ENCODE assay signal across 10 cellular contexts in the genomic region with DNA sequence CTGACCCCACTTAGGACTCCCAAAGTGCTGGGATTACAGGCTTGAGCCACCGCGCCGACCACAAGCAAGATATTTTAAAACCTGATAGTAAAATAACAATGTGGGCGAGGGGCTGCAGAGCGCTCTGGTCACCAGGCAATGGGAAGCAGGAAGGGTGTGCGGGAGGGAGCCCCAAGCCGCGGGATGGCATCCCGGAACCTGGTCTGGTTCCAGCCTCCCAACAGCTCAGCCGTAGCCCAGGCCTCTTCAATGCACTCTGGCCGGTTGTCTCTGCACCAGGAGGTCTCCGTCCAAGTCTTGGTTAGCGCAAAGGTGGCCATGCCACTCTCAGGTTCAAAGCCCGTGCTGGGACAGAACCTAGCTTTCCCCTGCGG. TPM values are rescaled to one million over a fixed set of nuclear protein-coding genes. Genes with fewer than 3 reads are reported as not detected.
DNase-seq lines count a peak whose midpoint lies in the region; ATAC-seq and TF ChIP-seq lines count a peak whose summit lies in the region.
"Had no signal": no experiment of that assay in that cellular context is flagged by ENCODE, and none has a peak within 500 bp of the region (broad histone marks: within the 10 kb centered on the region; RNA-seq: fewer than 3 reads in every experiment).

No MANE protein-coding gene starts in this region.

- H3K36me3 ChIP-seq in H7 (replicated peaks; ENCODE audit: control insufficient read depth, insufficient read depth, low read length): peaks cover 1% of the 10 kb centered on the region
- H3K36me3 ChIP-seq: neutrophil had no signal

- no peak for TF ChIP-seq POLR2A in erythroblast (IDR thresholded peaks at IDR 0.05; ENCODE audit: low read length)

- ATAC-seq in activated B cell treated with CpG ODN at 0.5 μM for 24 hours (ENCODE audit: low read depth) (no peak), right cardiac atrium (no peak), HG03139 (IDR thresholded peaks at IDR 0.05; ENCODE audit: unreplicated experiment) (no peak)
- ATAC-seq in stimulated activated naive B cell treated with anti-CD40 and anti-IgM and Interleukin-4, amounts not matched to agents 10 μg/mL and 1 μg/mL and 100 μg/mL, for 72 hours (replicated peaks): no peak

- H3K27me3 ChIP-seq in H7 (ENCODE audit: control insufficient read depth, insufficient read depth, low read length): peaks cover 13% of the 10 kb centered on the region
- H3K27me3 ChIP-seq in right cardiac atrium (ENCODE audit: control insufficient read depth, insufficient read depth): no peaks in the 10 kb centered on the region

- peak overlapping the region; percentile 35 for H3K27ac Mint-ChIP-seq in activated B cell treated with CpG ODN at 0.5 μM for 24 hours
- H3K27ac Mint-ChIP-seq in stimulated activated naive B cell treated with anti-CD40 and anti-IgM and Interleukin-4, amounts not matched to agents 10 μg/mL and 1 μg/mL and 100 μg/mL, for 72 hours: no peak overlapping the region

- DNase-seq in H7: peak; percentile 59
- DNase-seq in activated B cell treated with CpG ODN at 0.5 μM for 24 hours: no peak
- DNase-seq in right cardiac atrium: no peak
- no peak for DNase-seq in stimulated activated naive B cell treated with anti-CD40 and anti-IgM and Interleukin-4, amounts not matched to agents 10 μg/mL and 1 μg/mL and 100 μg/mL, for 72 hours
- DNase-seq in NCI-H510A treated with DMSO at 0.1 percent for 48 hours (lab: John Stamatoyannopoulos, UW): no peak
- no peak for DNase-seq in erythroblast (lab: John Stamatoyannopoulos, UW)
- no peak for DNase-seq in NCI-H524 (lab: John Stamatoyannopoulos, UW)

- CTCF ChIA-PET in activated B cell treated with CpG ODN at 0.5 μM for 24 hours (lab: Charles Lee): interaction anchor here (0.7 to 1.3 kb wide), 3 partner anchors 11 to 41 kb away, joined by 3 read pairs; no protein-coding TSS in a partner anchor

- no peaks in the 10 kb centered on the region for H3K9me3 ChIP-seq in right cardiac atrium (ENCODE audit: control insufficient read depth, low read length)
- H3K9me3 ChIP-seq: neutrophil had no signal

- H3K4me3 Mint-ChIP-seq in activated B cell treated with CpG ODN at 0.5 μM for 24 hours: peak overlapping the region; percentile 77
- H3K4me3 Mint-ChIP-seq in stimulated activated naive B cell treated with anti-CD40 and anti-IgM and Interleukin-4, amounts not matched to agents 10 μg/mL and 1 μg/mL and 100 μg/mL, for 72 hours: peak overlapping the region; percentile 67 to 77

- H3K4me3 ChIP-seq in H7 (ENCODE audit: insufficient read depth, low read depth, low read length) (peak overlapping the region; percentile 44), right cardiac atrium (ENCODE audit: low read length) (peak overlapping the region; percentile 74)

- no peaks in the 10 kb centered on the region for H3K4me1 ChIP-seq in right cardiac atrium (ENCODE audit: control insufficient read depth, insufficient read depth, low read length)

- no peak for TF ChIP-seq CTCF in activated B cell treated with CpG ODN at 0.5 μM for 24 hours (IDR thresholded peaks at IDR 0.05)

- H3K9me3 Mint-ChIP-seq in activated B cell treated with CpG ODN at 0.5 μM for 24 hours: no peaks in the 10 kb centered on the region
- H3K9me3 Mint-ChIP-seq in stimulated activated naive B cell treated with anti-CD40 and anti-IgM and Interleukin-4, amounts not matched to agents 10 μg/mL and 1 μg/mL and 100 μg/mL, for 72 hours: no peaks in the 10 kb centered on the region

- POLR2A ChIA-PET in activated B cell treated with CpG ODN at 0.5 μM for 24 hours (lab: Charles Lee): interaction anchor here (0.6 to 2.3 kb wide), 5 partner anchors 9 to 196 kb away, joined by 3 to 21 read pairs (median 3); a partner anchor contains a TSS

- H3K4me1 Mint-ChIP-seq in activated B cell treated with CpG ODN at 0.5 μM for 24 hours: peaks cover 21% of the 10 kb centered on the region
- peaks cover 12 to 15% of the 10 kb centered on the region in 2 donors for H3K4me1 Mint-ChIP-seq in stimulated activated naive B cell treated with anti-CD40 and anti-IgM and Interleukin-4, amounts not matched to agents 10 μg/mL and 1 μg/mL and 100 μg/mL, for 72 hours

- WGBS in right cardiac atrium: 56% methylated on average over 15 of the region's 15 CpGs

- intact Hi-C loops in activated B cell treated with CpG ODN at 0.5 μM for 24 hours (cut with micrococcal nuclease): loop anchor here (1.0 kb wide), 1 partner anchor 9 kb away; no protein-coding TSS in a partner anchor
- intact Hi-C loops in right cardiac atrium (cut with DNase I): no loop called here

- peak overlapping the region; percentile 50 for H3K27ac ChIP-seq in right cardiac atrium (ENCODE audit: low read length)
- H3K27ac ChIP-seq: neutrophil had no signal

- H3K27me3 Mint-ChIP-seq in activated B cell treated with CpG ODN at 0.5 μM for 24 hours: no peaks in the 10 kb centered on the region
- H3K27me3 Mint-ChIP-seq in stimulated activated naive B cell treated with anti-CD40 and anti-IgM and Interleukin-4, amounts not matched to agents 10 μg/mL and 1 μg/mL and 100 μg/mL, for 72 hours: no peaks in the 10 kb centered on the region

- H3K36me3 Mint-ChIP-seq in activated B cell treated with CpG ODN at 0.5 μM for 24 hours (ENCODE audit: low read depth): peaks cover 7% of the 10 kb centered on the region
- H3K36me3 Mint-ChIP-seq in stimulated activated naive B cell treated with anti-CD40 and anti-IgM and Interleukin-4, amounts not matched to agents 10 μg/mL and 1 μg/mL and 100 μg/mL, for 72 hours: peaks cover 8% of the 10 kb centered on the region in 2 donors

RNA-seq across cellular contexts. Expression of a gene that starts 0.7 kb away (rescaled TPM):
- 9.0 and 14.9 TPM in 2 replicates for total RNA-seq in H7 (2014; rRNA removed; shearing (Covaris generic))
- total RNA-seq in activated B cell treated with CpG ODN at 0.5 μM for 24 hours (13.4 and 17.2 TPM in 2 replicates), right cardiac atrium (10 to 100 TPM in 3 of 4 donors, 1 to 10 TPM in 1; 9.8 to 14.0 (median 12.4) TPM)
- 10.1 TPM for polyA plus RNA-seq in right cardiac atrium

RNA-seq across cellular contexts. Expression of a gene that starts 6.3 kb away (rescaled TPM):
- total RNA-seq in H7 (2014; rRNA removed; shearing (Covaris generic)): 59.7 and 59.9 TPM in 2 replicates
- 0.80 and 0.81 TPM in 2 replicates for total RNA-seq in activated B cell treated with CpG ODN at 0.5 μM for 24 hours
- under 1 TPM; 0.08 to 0.63 (median 0.28) TPM for total RNA-seq in right cardiac atrium
- 0.18 TPM for polyA plus RNA-seq in right cardiac atrium

RNA-seq across cellular contexts. Expression of a gene that starts 10.2 kb away (rescaled TPM):
- 70.5 and 70.9 TPM in 2 replicates for total RNA-seq in H7 (2014; rRNA removed; shearing (Covaris generic))
- total RNA-seq in activated B cell treated with CpG ODN at 0.5 μM for 24 hours (33.6 and 37.7 TPM in 2 replicates), right cardiac atrium (10 to 100 TPM; 23.9 to 31.3 (median 28.1) TPM)
- 24.8 TPM for polyA plus RNA-seq in right cardiac atrium

RNA-seq across cellular contexts. Expression of a gene that starts 22.8 kb away (rescaled TPM):
- total RNA-seq in H7 (2014; rRNA removed; shearing (Covaris generic)): not detected in 2 replicates
- not detected in 2 replicates for total RNA-seq in activated B cell treated with CpG ODN at 0.5 μM for 24 hours
- total RNA-seq in right cardiac atrium: 1 to 10 TPM in 3 of 4 donors, under 1 TPM in 1; 0.92 to 2.9 (median 1.4) TPM
- polyA plus RNA-seq in right cardiac atrium: 2.1 TPM
- total RNA-seq: M059J had no signal

RNA-seq across cellular contexts. Expression of a gene that starts 30.6 kb away (rescaled TPM):
- total RNA-seq in H7 (2014; rRNA removed; shearing (Covaris generic)): 10.1 and 25.1 TPM in 2 replicates
- total RNA-seq in activated B cell treated with CpG ODN at 0.5 μM for 24 hours (0.18 TPM in 1 of 2 replicates, not detected in the other), right cardiac atrium (10 to 100 TPM; 68.3 to 81.0 (median 71.4) TPM)
- 69.7 TPM for polyA plus RNA-seq in right cardiac atrium

Comparison
In these comparisons a context has a peak if more than half of its experiments do, and no peak if none do; other contexts are left out.
1. RNA of a gene that starts 6.3 kb away (total RNA-seq): 59.7 to 59.9 TPM in H7; 0.80 to 0.81 TPM in activated B cell treated with CpG ODN at 0.5 μM for 24 hours and 0.08 to 0.63 TPM in right cardiac atrium; every median in the first group is over 10 times any median in the second.